22 cellular contexts compared by ENCODE assay signal in the genomic region with DNA sequence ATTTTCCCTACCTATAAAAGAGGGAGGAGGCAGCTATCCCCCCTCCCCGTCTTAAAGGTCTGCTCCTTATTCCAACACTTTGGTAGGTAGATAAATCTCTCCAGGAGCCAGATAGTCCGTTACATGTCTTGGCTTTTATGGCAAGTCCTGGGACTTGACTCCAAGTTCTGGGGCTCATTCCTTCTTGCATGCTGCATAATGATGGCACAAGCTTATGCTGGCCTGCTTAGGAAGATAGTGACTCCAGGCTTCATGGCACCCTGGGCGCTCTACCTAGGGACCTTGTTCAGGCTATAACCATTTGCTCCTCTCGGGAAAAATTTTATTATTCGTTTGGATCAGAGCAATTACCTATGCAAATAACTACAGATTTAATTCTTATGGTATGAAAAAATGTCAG. TPM values are rescaled to one million over a fixed set of nuclear protein-coding genes. Genes with fewer than 3 reads are reported as not detected.
DNase-seq lines count a peak whose midpoint lies in the region; ATAC-seq and TF ChIP-seq lines count a peak whose summit lies in the region.
"Had no signal": no experiment of that assay in that cellular context is flagged by ENCODE, and none has a peak within 500 bp of the region (broad histone marks: within the 10 kb centered on the region; RNA-seq: fewer than 3 reads in every experiment).

No MANE protein-coding gene starts in this region.

- peaks cover 30 to 85% (median 63%) of the 10 kb centered on the region in 4 donors for H3K4me1 Mint-ChIP-seq in CD4-positive, CD25-positive, alpha-beta regulatory T cell
- H3K4me1 Mint-ChIP-seq in T-helper 17 cell (peaks cover 74% of the 10 kb centered on the region), CD14-positive monocyte (peaks cover 54% of the 10 kb centered on the region)
- H3K4me1 Mint-ChIP-seq in dendritic cell treated with granulocyte-macrophage colony-stimulating factor and Interleukin-4, amounts not matched to agents 40 ng/mL and 50 ng/mL, for 4 days (ENCODE audit: low read depth) = peaks cover 79% of the 10 kb centered on the region

- H3K9me3 ChIP-seq in BLaER1 = no peaks in the 10 kb centered on the region
- H3K9me3 ChIP-seq in CD4-positive, CD25-positive, alpha-beta regulatory T cell (ENCODE audit: control insufficient read depth in 2 of 2, low read length in 2 of 2) = no peaks in the 10 kb centered on the region
- peaks cover 15% of the 10 kb centered on the region for H3K9me3 ChIP-seq in T-helper 17 cell (ENCODE audit: control insufficient read depth, low read length, poor library complexity, severe bottlenecking)
- no peaks in the 10 kb centered on the region for H3K9me3 ChIP-seq in sigmoid colon
- H3K9me3 ChIP-seq: breast epithelium, thoracic aorta had no signal

- no peaks in the 10 kb centered on the region for H3K27me3 Mint-ChIP-seq in CD4-positive, CD25-positive, alpha-beta regulatory T cell
- no peaks in the 10 kb centered on the region for H3K27me3 Mint-ChIP-seq in T-helper 17 cell
- H3K27me3 Mint-ChIP-seq in dendritic cell treated with granulocyte-macrophage colony-stimulating factor and Interleukin-4, amounts not matched to agents 40 ng/mL and 50 ng/mL, for 4 days = no peaks in the 10 kb centered on the region
- peaks cover 0 to 6% (median 0%) of the 10 kb centered on the region in 3 donors for H3K27me3 Mint-ChIP-seq in CD14-positive monocyte (ENCODE audit: low read depth in 3 of 3)

- TF ChIP-seq POLR2A in sigmoid colon (IDR thresholded peaks at IDR 0.05) = no peak

- in situ Hi-C loops in brain microvascular endothelial cell (cut with HindIII; ENCODE audit: low pct_ligation_motif_present, low sequenced_read_pairs) = no loop called here

- DNase-seq in CD4-positive, CD25-positive, alpha-beta regulatory T cell = no peak
- no peak for DNase-seq in T-helper 17 cell
- DNase-seq in sigmoid colon = no peak
- DNase-seq in CD14-positive monocyte (ENCODE audit: low spot score) = no peak
- DNase-seq in brain microvascular endothelial cell = no peak
- DNase-seq: AML-193; dermis blood vessel endothelial cell; DMS 273 treated with DMSO at 0.1 percent for 48 hours; foreskin melanocyte; GDM1; mammary epithelial cell; NCI-H187; NCI-H345; stimulated activated CD4-positive, alpha-beta T cell treated with anti-CD3 and anti-CD28 coated beads, Interleukin-4, amount 100 ng/mL, for 24 hours had no signal

- TF ChIP-seq EP300 in sigmoid colon (IDR thresholded peaks at IDR 0.05) = no peak

- H3K27me3 ChIP-seq in BLaER1 (no peaks in the 10 kb centered on the region), sigmoid colon (no peaks in the 10 kb centered on the region), brain microvascular endothelial cell (replicated peaks) (no peaks in the 10 kb centered on the region)
- H3K27me3 ChIP-seq in CD4-positive, CD25-positive, alpha-beta regulatory T cell (ENCODE audit: control insufficient read depth, insufficient read depth, low read length) = no peaks in the 10 kb centered on the region
- H3K27me3 ChIP-seq: breast epithelium had no signal

- H3K27ac Mint-ChIP-seq in CD4-positive, CD25-positive, alpha-beta regulatory T cell = peak overlapping the region; percentile 94 to 99 (median 98)
- H3K27ac Mint-ChIP-seq in T-helper 17 cell (peak overlapping the region; percentile 99), CD14-positive monocyte (peak overlapping the region in 1 of 7 donors; percentile 52)
- peak overlapping the region; percentile 79 for H3K27ac Mint-ChIP-seq in dendritic cell treated with granulocyte-macrophage colony-stimulating factor and Interleukin-4, amounts not matched to agents 40 ng/mL and 50 ng/mL, for 4 days
- H3K27ac Mint-ChIP-seq: progenitor cell of endocrine pancreas had no signal

- peaks cover 41% of the 10 kb centered on the region for H3K36me3 ChIP-seq in BLaER1
- no peaks in the 10 kb centered on the region for H3K36me3 ChIP-seq in CD4-positive, CD25-positive, alpha-beta regulatory T cell (ENCODE audit: control insufficient read depth, insufficient read depth, low read length)
- no peaks in the 10 kb centered on the region for H3K36me3 ChIP-seq in sigmoid colon
- no peaks in the 10 kb centered on the region for H3K36me3 ChIP-seq in brain microvascular endothelial cell (replicated peaks)
- H3K36me3 ChIP-seq: breast epithelium, thoracic aorta had no signal

- H3K27ac ChIP-seq in BLaER1 = peak overlapping the region; percentile 90
- peak overlapping the region; percentile 86 for H3K27ac ChIP-seq in CD4-positive, CD25-positive, alpha-beta regulatory T cell (ENCODE audit: insufficient read depth, low read length, poor library complexity, severe bottlenecking)
- H3K27ac ChIP-seq in sigmoid colon = no peak overlapping the region
- no peak overlapping the region for H3K27ac ChIP-seq in brain microvascular endothelial cell
- H3K27ac ChIP-seq: breast epithelium, epithelial cell of prostate, thoracic aorta had no signal

- TF ChIP-seq CTCF in sigmoid colon (IDR thresholded peaks at IDR 0.05) (no peak), CD14-positive monocyte (IDR thresholded peaks at IDR 0.05) (no peak), brain microvascular endothelial cell (IDR thresholded peaks at IDR 0.05; ENCODE audit: low read depth, low read length, missing control alignments) (no peak)

- H3K4me2 ChIP-seq in BLaER1 = peak overlapping the region; percentile 95

- H3K4me3 Mint-ChIP-seq in CD4-positive, CD25-positive, alpha-beta regulatory T cell = peak overlapping the region; percentile 99 to 100 (median 99)
- peak overlapping the region; percentile 99 for H3K4me3 Mint-ChIP-seq in T-helper 17 cell
- H3K4me3 Mint-ChIP-seq in dendritic cell treated with granulocyte-macrophage colony-stimulating factor and Interleukin-4, amounts not matched to agents 40 ng/mL and 50 ng/mL, for 4 days = peak overlapping the region; percentile 88
- H3K4me3 Mint-ChIP-seq in CD14-positive monocyte = no peak overlapping the region

- H3K4me3 ChIP-seq in BLaER1 (peak overlapping the region; percentile 72), sigmoid colon (no peak overlapping the region), brain microvascular endothelial cell (ENCODE audit: low read depth, low read length) (no peak overlapping the region)
- H3K4me3 ChIP-seq in CD4-positive, CD25-positive, alpha-beta regulatory T cell (ENCODE audit: low read depth, low read length) = peak overlapping the region; percentile 99
- H3K4me3 ChIP-seq: breast epithelium, thoracic aorta had no signal

- 46 to 78% methylated on average over 5 of the region's 5 CpGs for WGBS in sigmoid colon, 2 donors

- peaks cover 0 to 2% (median 0%) of the 10 kb centered on the region in 7 donors for H3K9me3 Mint-ChIP-seq in CD4-positive, CD25-positive, alpha-beta regulatory T cell
- H3K9me3 Mint-ChIP-seq in dendritic cell treated with granulocyte-macrophage colony-stimulating factor and Interleukin-4, amounts not matched to agents 40 ng/mL and 50 ng/mL, for 4 days = no peaks in the 10 kb centered on the region
- H3K9me3 Mint-ChIP-seq in CD14-positive monocyte = no peaks in the 10 kb centered on the region

- intact Hi-C loops in dendritic cell treated with granulocyte-macrophage colony-stimulating factor and Interleukin-4, amounts not matched to agents 40 ng/mL and 50 ng/mL, for 4 days (cut with micrococcal nuclease) = no loop called here
- intact Hi-C loops in sigmoid colon (cut with DNase I) = no loop called here
- intact Hi-C loops in CD14-positive monocyte (cut with micrococcal nuclease) = no loop called here

- peaks cover 27% of the 10 kb centered on the region for H3K36me3 Mint-ChIP-seq in CD4-positive, CD25-positive, alpha-beta regulatory T cell
- H3K36me3 Mint-ChIP-seq in T-helper 17 cell (ENCODE audit: low read depth) = peaks cover 27% of the 10 kb centered on the region
- H3K36me3 Mint-ChIP-seq in dendritic cell treated with granulocyte-macrophage colony-stimulating factor and Interleukin-4, amounts not matched to agents 40 ng/mL and 50 ng/mL, for 4 days (ENCODE audit: low read depth) = peaks cover 86% of the 10 kb centered on the region
- peaks cover 3 to 5% of the 10 kb centered on the region in 2 donors for H3K36me3 Mint-ChIP-seq in CD14-positive monocyte

- ATAC-seq in CD4-positive, CD25-positive, alpha-beta regulatory T cell (ENCODE audit: low read depth in 2 of 2) = no peak
- ATAC-seq in T-helper 17 cell = no peak

- peaks cover 76% of the 10 kb centered on the region for H3K4me1 ChIP-seq in BLaER1
- H3K4me1 ChIP-seq in CD4-positive, CD25-positive, alpha-beta regulatory T cell (ENCODE audit: control insufficient read depth, insufficient read depth, low read length, poor library complexity, severe bottlenecking) = peaks cover 74% of the 10 kb centered on the region
- no peaks in the 10 kb centered on the region for H3K4me1 ChIP-seq in sigmoid colon
- H3K4me1 ChIP-seq: breast epithelium had no signal

- peaks cover 16% of the 10 kb centered on the region; the same call in 1 of the 2 replicates for H4K20me1 ChIP-seq in BLaER1

- peak overlapping the region; percentile 93 for H3K9ac ChIP-seq in BLaER1

RNA-seq across cellular contexts. Expression of a gene that starts 3.7 kb away (rescaled TPM):
- total RNA-seq in CD4-positive, CD25-positive, alpha-beta regulatory T cell = 70.3 TPM
- 10 to 100 TPM; 33.5 to 45.4 (median 39.5) TPM for polyA plus RNA-seq in CD4-positive, CD25-positive, alpha-beta regulatory T cell
- total RNA-seq in T-helper 17 cell = 10 to 100 TPM; 67.8 to 70.6 TPM
- 1 to 10 TPM in 1 of 4 donors, under 1 TPM in 3; under 0.01 to 1.6 (median 0.22) TPM for total RNA-seq in sigmoid colon
- 1 to 10 TPM in 1 of 3 donors, not detected in 2; 6.1 TPM for polyA plus RNA-seq in sigmoid colon
- under 1 TPM in 1 of 2 donors, not detected in 1; 0.65 TPM for polyA plus RNA-seq in CD14-positive monocyte
- total RNA-seq: dermis blood vessel endothelial cell, H1, kidney epithelial cell, mammary epithelial cell, progenitor cell of endocrine pancreas had no signal
- polyA plus RNA-seq: H1, mammary epithelial cell had no signal

Comparison
In these comparisons a context has a peak if more than half of its experiments do, and no peak if none do; other contexts are left out.
1. H3K27ac ChIP-seq: peak in BLaER1 (single experiment) and CD4-positive, CD25-positive, alpha-beta regulatory T cell (single experiment); none in sigmoid colon (0 of 4) and brain microvascular endothelial cell (single experiment).
2. H3K4me3 ChIP-seq: peak in BLaER1 (single experiment) and CD4-positive, CD25-positive, alpha-beta regulatory T cell (single experiment); none in sigmoid colon (0 of 4) and brain microvascular endothelial cell (single experiment).
3. H3K4me3 Mint-ChIP-seq: peak in CD4-positive, CD25-positive, alpha-beta regulatory T cell (4 of 4), T-helper 17 cell (single experiment) and dendritic cell treated with granulocyte-macrophage colony-stimulating factor and Interleukin-4, amounts not matched to agents 40 ng/mL and 50 ng/mL, for 4 days (single experiment); none in CD14-positive monocyte (0 of 2).
4. RNA of a gene that starts 3.7 kb away (total RNA-seq): 67.8 to 70.6 TPM in T-helper 17 cell and 70.3 TPM in CD4-positive, CD25-positive, alpha-beta regulatory T cell (single experiment); under 0.01 to 1.6 TPM in sigmoid colon; every median in the first group is over 10 times any median in the second.